13 cellular contexts compared by ENCODE assay signal in genomic region chr18:29181151-29181901, GRCh38.
DNase-seq lines count a peak whose midpoint lies in the region; ATAC-seq and TF ChIP-seq lines count a peak whose summit lies in the region.
"Had no signal": no experiment of that assay in that cellular context is flagged by ENCODE, and none has a peak within 500 bp of the region (broad histone marks: within the 10 kb centered on the region; RNA-seq: fewer than 3 reads in every experiment).

No MANE protein-coding gene starts in this region.

- POLR2A ChIA-PET in AG04449 (lab: Yijun Ruan, JAX): interaction anchor here (0.8 to 1.0 kb wide), 2 partner anchors 16 kb away, joined by 3 to 6 read pairs; no protein-coding TSS in a partner anchor
- POLR2A ChIA-PET in OCI-LY7 (lab: Charles Lee): no interaction called here

- DNase-seq in AG04449 (ENCODE audit: low read depth, low spot score): peak; percentile 91
- peak; percentile 12 for DNase-seq in RKO (ENCODE audit: low spot score)
- peak; percentile 97 for DNase-seq in fibroblast of pulmonary artery (ENCODE audit: low read depth)
- DNase-seq in nephron progenitor cell: no peak
- no peak for DNase-seq in DMS79 treated with DMSO at 0.1 percent for 48 hours (lab: John Stamatoyannopoulos, UW)
- no peak for DNase-seq in OCI-LY7 (ENCODE audit: low spot score)
- DNase-seq: hippocampal formation, NCI-H526 treated with DMSO at 0.1 percent for 48 hours, psoas muscle had no signal

- no peaks in the 10 kb centered on the region for H3K36me3 Mint-ChIP-seq in nephron progenitor cell (ENCODE audit: low read depth)
- H3K36me3 Mint-ChIP-seq: activated naive CD4-positive, alpha-beta T cell treated with anti-CD3 and anti-CD28 coated beads, Interleukin-2, amount 50 U/mL, for 24 hours had no signal

- H3K9me2 ChIP-seq in OCI-LY7 (ENCODE audit: insufficient read depth, low read length): no peaks in the 10 kb centered on the region

- H3K27ac ChIP-seq in OCI-LY7 (ENCODE audit: low read depth, low read length, poor library complexity, severe bottlenecking): no peak overlapping the region
- H3K27ac ChIP-seq: C4-2B, psoas muscle had no signal

- no peak overlapping the region for H3K4me3 ChIP-seq in AG04449 (ENCODE audit: low read depth, low read length)
- no peak overlapping the region for H3K4me3 ChIP-seq in fibroblast of pulmonary artery (replicated peaks; ENCODE audit: low read depth, low read length)
- no peak overlapping the region for H3K4me3 ChIP-seq in OCI-LY7 (ENCODE audit: low read depth, low read length, poor library complexity, severe bottlenecking)
- H3K4me3 ChIP-seq: psoas muscle had no signal

- no peak overlapping the region for H2AFZ ChIP-seq in OCI-LY7 (ENCODE audit: low read length)

- H3K27me3 Mint-ChIP-seq in nephron progenitor cell (ENCODE audit: low read depth, poor library complexity): no peaks in the 10 kb centered on the region
- H3K27me3 Mint-ChIP-seq: activated naive CD4-positive, alpha-beta T cell treated with anti-CD3 and anti-CD28 coated beads, Interleukin-2, amount 50 U/mL, for 24 hours had no signal

- TF ChIP-seq CTCF in AG04449 (IDR thresholded peaks at IDR 0.05; ENCODE audit: insufficient read depth, low read length, missing control alignments) (no peak), fibroblast of pulmonary artery (IDR thresholded peaks at IDR 0.05; ENCODE audit: low read length, missing control alignments) (no peak), nephron progenitor cell (IDR thresholded peaks at IDR 0.05) (no peak), OCI-LY7 (conservative IDR thresholded peaks at IDR 0.05; ENCODE audit: low read length) (no peak)

- CTCF ChIA-PET in AG04449 (lab: Yijun Ruan, JAX): no interaction called here
- CTCF ChIA-PET in OCI-LY7 (lab: Charles Lee; ENCODE audit: unreplicated experiment): no interaction called here

- H3K79me2 ChIP-seq in OCI-LY7 (ENCODE audit: insufficient read depth, low read depth, low read length): no peaks in the 10 kb centered on the region

- no peaks in the 10 kb centered on the region for H4K20me1 ChIP-seq in OCI-LY7 (ENCODE audit: insufficient read depth, low read length)

- H3K27ac Mint-ChIP-seq in nephron progenitor cell: peak overlapping the region; percentile 63
- H3K27ac Mint-ChIP-seq: activated naive CD4-positive, alpha-beta T cell treated with anti-CD3 and anti-CD28 coated beads, Interleukin-2, amount 50 U/mL, for 24 hours had no signal

- no peak overlapping the region for H3K4me2 ChIP-seq in OCI-LY7 (ENCODE audit: low read length)

- H3K4me1 ChIP-seq in OCI-LY7 (ENCODE audit: insufficient read depth, low read length, poor library complexity, severe bottlenecking): no peaks in the 10 kb centered on the region
- H3K4me1 ChIP-seq: psoas muscle had no signal

- H3K4me1 Mint-ChIP-seq in nephron progenitor cell: no peaks in the 10 kb centered on the region
- H3K4me1 Mint-ChIP-seq: activated naive CD4-positive, alpha-beta T cell treated with anti-CD3 and anti-CD28 coated beads, Interleukin-2, amount 50 U/mL, for 24 hours had no signal

- H3K36me3 ChIP-seq in OCI-LY7 (ENCODE audit: insufficient read depth, low read length): no peaks in the 10 kb centered on the region

- intact Hi-C loops in OCI-LY7 (cut with micrococcal nuclease; ENCODE audit: unreplicated experiment): no loop called here

- H3K4me3 Mint-ChIP-seq in nephron progenitor cell: no peak overlapping the region
- H3K4me3 Mint-ChIP-seq: activated naive CD4-positive, alpha-beta T cell treated with anti-CD3 and anti-CD28 coated beads, Interleukin-2, amount 50 U/mL, for 24 hours had no signal

- no peak for ATAC-seq in HG02840 (IDR thresholded peaks at IDR 0.05; ENCODE audit: low FRiP score, unreplicated experiment)
- ATAC-seq in HG03378 (IDR thresholded peaks at IDR 0.05; ENCODE audit: unreplicated experiment): no peak

- BruUV-seq in OCI-LY7 (replicated peaks; lab: Mats Ljungman, UMichigan): no TSS peak

- no peaks in the 10 kb centered on the region for H3K9me3 Mint-ChIP-seq in nephron progenitor cell
- H3K9me3 Mint-ChIP-seq: activated naive CD4-positive, alpha-beta T cell treated with anti-CD3 and anti-CD28 coated beads, Interleukin-2, amount 50 U/mL, for 24 hours had no signal

- H3K9me3 ChIP-seq in OCI-LY7 (ENCODE audit: low read length): no peaks in the 10 kb centered on the region
- H3K9me3 ChIP-seq: psoas muscle had no signal

Comparison
In these comparisons a context has a peak if more than half of its experiments do, and no peak if none do; other contexts are left out.
1. DNase-seq: peak in AG04449 (single experiment), RKO (single experiment) and fibroblast of pulmonary artery (single experiment); none in nephron progenitor cell (single experiment), DMS79 treated with DMSO at 0.1 percent for 48 hours (single experiment) and OCI-LY7 (single experiment).